16 cellular contexts compared by ENCODE assay signal in genomic region chr2:25816249-25816648, GRCh38.
"Had no signal": no experiment of that assay in that cellular context is flagged by ENCODE, and none has a peak within 500 bp of the region (broad histone marks: within the 10 kb centered on the region; RNA-seq: fewer than 3 reads in every experiment).

No MANE protein-coding gene starts in this region.

- ATAC-seq: foreskin keratinocyte; left lobe of liver; naive thymus-derived CD8-positive, alpha-beta T cell; right cardiac atrium; stimulated activated memory B cell treated with anti-CD40 and anti-IgM and Interleukin-4, amounts not matched to agents 10 μg/mL and 1 μg/mL and 100 μg/mL, for 72 hours had no signal

- H3K27ac Mint-ChIP-seq: stimulated activated memory B cell treated with anti-CD40 and anti-IgM and Interleukin-4, amounts not matched to agents 10 μg/mL and 1 μg/mL and 100 μg/mL, for 72 hours had no signal

- FAIRE-seq: colon, endothelial cell of umbilical vein, small intestine had no signal

- H3K4me3 Mint-ChIP-seq: naive thymus-derived CD8-positive, alpha-beta T cell; stimulated activated memory B cell treated with anti-CD40 and anti-IgM and Interleukin-4, amounts not matched to agents 10 μg/mL and 1 μg/mL and 100 μg/mL, for 72 hours had no signal

- H3K27me3 Mint-ChIP-seq: naive thymus-derived CD8-positive, alpha-beta T cell; stimulated activated memory B cell treated with anti-CD40 and anti-IgM and Interleukin-4, amounts not matched to agents 10 μg/mL and 1 μg/mL and 100 μg/mL, for 72 hours had no signal

- DNase-seq: activated CD4-positive, alpha-beta T cell treated with anti-CD3 and anti-CD28 coated beads, Interleukin-2, amount 50 U/mL, for 1 hour; activated CD8-positive, alpha-beta memory T cell treated with anti-CD3 and anti-CD28 coated beads, Interleukin-2, amount 50 U/mL, for 48 hours; activated effector memory CD4-positive, alpha-beta T cell treated with Interleukin-2 at 50 U/mL for 16 hours; foreskin keratinocyte; heart left ventricle; islet precursor cell; mammary epithelial cell; naive thymus-derived CD8-positive, alpha-beta T cell; nucleus accumbens; right cardiac atrium; small intestine; upper lobe of left lung had no signal

- H3K9me3 Mint-ChIP-seq: naive thymus-derived CD8-positive, alpha-beta T cell; stimulated activated memory B cell treated with anti-CD40 and anti-IgM and Interleukin-4, amounts not matched to agents 10 μg/mL and 1 μg/mL and 100 μg/mL, for 72 hours had no signal
